Comparison of ENCODE assay signal across 1 cellular context in genomic region chr18:9321017-9321452, GRCh38.
TF ChIP-seq lines count a peak whose summit lies in the region.

No MANE protein-coding gene starts in this region.

TF ChIP-seq in K562, 482 proteins besides CTCF, POLR2A, EP300 and RAD21 (continued from another document and continues in another):
- no peak for TF ChIP-seq NCOA2 (IDR thresholded peaks at IDR 0.05; ENCODE audit: partially characterized antibody in 2 of 2)
- TF ChIP-seq TRIM25 (IDR thresholded peaks at IDR 0.05; ENCODE audit: borderline replicate concordance), result no peak
- TF ChIP-seq ZEB2 (IDR thresholded peaks at IDR 0.05), result no peak
- TF ChIP-seq ZNF280A (IDR thresholded peaks at IDR 0.05; ENCODE audit: low read depth, partially characterized antibody), result no peak
- no peak for TF ChIP-seq MYNN (IDR thresholded peaks at IDR 0.05)
- TF ChIP-seq MYNN (CRISPR knock-in tag; IDR thresholded peaks at IDR 0.05), result no peak
- peak; percentile 72; the same call in 1 of the 2 replicates for TF ChIP-seq FOXP1 (CRISPR knock-in tag; IDR thresholded peaks at IDR 0.05)
- 0 out of 2 replicates have a peak, but pooled peaks have one; percentile 30 for TF ChIP-seq RERE (CRISPR knock-in tag; IDR thresholded peaks at IDR 0.05; ENCODE audit: borderline replicate concordance)
- TF ChIP-seq PRDM10 (IDR thresholded peaks at IDR 0.05; ENCODE audit: partially characterized antibody), result no peak
- no peak for TF ChIP-seq ZNF165 (CRISPR knock-in tag; IDR thresholded peaks at IDR 0.05; ENCODE audit: borderline replicate concordance)
- no peak for TF ChIP-seq MTA2 (IDR thresholded peaks at IDR 0.05; ENCODE audit: low read depth)
- no peak for TF ChIP-seq HDGF (IDR thresholded peaks at IDR 0.05)
- no peak for TF ChIP-seq IRF2 (CRISPR knock-in tag; IDR thresholded peaks at IDR 0.05)
- no peak for TF ChIP-seq DACH1 (IDR thresholded peaks at IDR 0.05; ENCODE audit: partially characterized antibody)
- TF ChIP-seq ARID1B (IDR thresholded peaks at IDR 0.05), result peak; percentile 66
- no peak for TF ChIP-seq ATF1 (CRISPR knock-in tag; IDR thresholded peaks at IDR 0.05)
- TF ChIP-seq ATF1 (tag; IDR thresholded peaks at IDR 0.05), result no peak
- TF ChIP-seq ZNF12 (CRISPR knock-in tag; IDR thresholded peaks at IDR 0.05), result no peak
- TF ChIP-seq ZNF436 (CRISPR knock-in tag; IDR thresholded peaks at IDR 0.05), result no peak
- no peak for TF ChIP-seq ZNF277 (CRISPR knock-in tag; IDR thresholded peaks at IDR 0.05; ENCODE audit: borderline replicate concordance)
- no peak for TF ChIP-seq ZNF217 (CRISPR knock-in tag; IDR thresholded peaks at IDR 0.05)
- no peak for TF ChIP-seq CREB3 (tag; conservative IDR thresholded peaks at IDR 0.05; ENCODE audit: low read depth)
- no peak for TF ChIP-seq MED1 (CRISPR knock-in tag; IDR thresholded peaks at IDR 0.05; ENCODE audit: borderline replicate concordance)
- TF ChIP-seq IRF9 (tag; IDR thresholded peaks at IDR 0.05), result no peak
- no peak for TF ChIP-seq GMEB1 (CRISPR knock-in tag; IDR thresholded peaks at IDR 0.05)
- no peak for TF ChIP-seq GTF2F1 (IDR thresholded peaks at IDR 0.05; ENCODE audit: low read depth, low read length)
- no peak for TF ChIP-seq POLR3A (IDR thresholded peaks at IDR 0.05; ENCODE audit: borderline replicate concordance, extremely low read depth, insufficient read depth, insufficient read length)
- TF ChIP-seq WHSC1 (IDR thresholded peaks at IDR 0.05; ENCODE audit: low read length), result no peak
- TF ChIP-seq ZFP91 (CRISPR knock-in tag; IDR thresholded peaks at IDR 0.05), result no peak
- TF ChIP-seq BRD4 (IDR thresholded peaks at IDR 0.05), result no peak
- TF ChIP-seq TRIM28 (IDR thresholded peaks at IDR 0.05), result no peak
- TF ChIP-seq GTF2B (IDR thresholded peaks at IDR 0.05; ENCODE audit: extremely low read depth, insufficient read length), result no peak
- TF ChIP-seq KDM5B (IDR thresholded peaks at IDR 0.05; ENCODE audit: insufficient replicate concordance, low read depth, low read length), result no peak
- no peak for TF ChIP-seq TCF7 (IDR thresholded peaks at IDR 0.05; ENCODE audit: borderline replicate concordance)
- peak; percentile 14; the same call in 1 of the 2 replicates for TF ChIP-seq MAFF (IDR thresholded peaks at IDR 0.05; ENCODE audit: low read length)
- TF ChIP-seq RNF219 (CRISPR knock-in tag; IDR thresholded peaks at IDR 0.05), result no peak
- TF ChIP-seq ERF (CRISPR knock-in tag; IDR thresholded peaks at IDR 0.05), result no peak
